ENCODE assay signal across 1 cellular context in genomic region chr16:52552643-52553042, GRCh38.
A peak's percentile ranks its signal among the peaks of the same experiment; 100 is the strongest.
TF ChIP-seq lines count a peak whose summit lies in the region.

No MANE protein-coding gene starts in this region.

TF ChIP-seq in HepG2, 621 proteins besides CTCF, POLR2A, EP300 and RAD21:
- TF ChIP-seq ZNF574 (CRISPR knock-in tag; IDR thresholded peaks at IDR 0.05) = no peak
- TF ChIP-seq, protein P1, sequence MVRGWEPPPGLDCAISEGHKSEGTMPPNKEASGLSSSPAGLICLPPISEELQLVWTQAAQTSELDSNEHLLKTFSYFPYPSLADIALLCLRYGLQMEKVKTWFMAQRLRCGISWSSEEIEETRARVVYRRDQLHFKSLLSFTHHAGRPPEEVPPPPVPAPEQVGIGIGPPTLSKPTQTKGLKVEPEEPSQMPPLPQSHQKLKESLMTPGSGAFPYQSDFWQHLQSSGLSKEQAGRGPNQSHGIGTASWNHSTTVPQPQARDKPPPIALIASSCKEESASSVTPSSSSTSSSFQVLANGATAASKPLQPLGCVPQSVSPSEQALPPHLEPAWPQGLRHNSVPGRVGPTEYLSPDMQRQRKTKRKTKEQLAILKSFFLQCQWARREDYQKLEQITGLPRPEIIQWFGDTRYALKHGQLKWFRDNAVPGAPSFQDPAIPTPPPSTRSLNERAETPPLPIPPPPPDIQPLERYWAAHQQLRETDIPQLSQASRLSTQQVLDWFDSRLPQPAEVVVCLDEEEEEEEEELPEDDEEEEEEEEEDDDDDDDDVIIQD (CRISPR knock-in tag; IDR thresholded peaks at IDR 0.05; ENCODE audit: low read depth) = peak; percentile 72; the same call in 1 of the 2 replicates
- TF ChIP-seq GFI1 (CRISPR knock-in tag; IDR thresholded peaks at IDR 0.05; ENCODE audit: borderline replicate concordance) = peak; percentile 80
- no peak for TF ChIP-seq ZNF737 (CRISPR knock-in tag; IDR thresholded peaks at IDR 0.05; ENCODE audit: borderline replicate concordance)
- peak; percentile 11 for TF ChIP-seq TEAD3 (CRISPR knock-in tag; optimal IDR thresholded peaks at IDR 0.05; ENCODE audit: borderline replicate concordance)
- 0 out of 2 replicates have a peak, but pooled peaks have one; percentile 11 for TF ChIP-seq GATAD2A (CRISPR knock-in tag; IDR thresholded peaks at IDR 0.05)
- TF ChIP-seq ESRRA (CRISPR knock-in tag; IDR thresholded peaks at IDR 0.05; ENCODE audit: low read depth) = no peak
- no peak for TF ChIP-seq FOXA1 (IDR thresholded peaks at IDR 0.05)
- peak; percentile 22; the same call in 1 of the 2 replicates for TF ChIP-seq FOXA1 (CRISPR knock-in tag; IDR thresholded peaks at IDR 0.05)
- TF ChIP-seq ZFP36L1 (CRISPR knock-in tag; IDR thresholded peaks at IDR 0.05) = no peak
- no peak for TF ChIP-seq ZNF670 (CRISPR knock-in tag; IDR thresholded peaks at IDR 0.05; ENCODE audit: borderline replicate concordance)
- TF ChIP-seq NR2F6 (IDR thresholded peaks at IDR 0.05) = peak; percentile 40; the same call in 1 of the 2 replicates
- peak; percentile 8; the same call in 1 of the 2 replicates for TF ChIP-seq NR2F6 (CRISPR knock-in tag; IDR thresholded peaks at IDR 0.05)
- peak; percentile 67 for TF ChIP-seq FOSL2 (CRISPR knock-in tag; IDR thresholded peaks at IDR 0.05)
- TF ChIP-seq ZNF317 (CRISPR knock-in tag; IDR thresholded peaks at IDR 0.05) = no peak
- no peak for TF ChIP-seq HNF4A (CRISPR knock-in tag; IDR thresholded peaks at IDR 0.05)
- TF ChIP-seq ZNF781 (CRISPR knock-in tag; IDR thresholded peaks at IDR 0.05; ENCODE audit: borderline replicate concordance, not compliant biosample characterization) = no peak
- TF ChIP-seq SATB2 (CRISPR knock-in tag; IDR thresholded peaks at IDR 0.05) = 0 out of 2 replicates have a peak, but pooled peaks have one; percentile 44
- TF ChIP-seq HMG20A (CRISPR knock-in tag; IDR thresholded peaks at IDR 0.05; ENCODE audit: borderline replicate concordance) = peak; percentile 29; the same call in 1 of the 2 replicates
- TF ChIP-seq ZNF264 (CRISPR knock-in tag; IDR thresholded peaks at IDR 0.05) = no peak
- no peak for TF ChIP-seq NFRKB (IDR thresholded peaks at IDR 0.05)
- no peak for TF ChIP-seq ZNF790 (CRISPR knock-in tag; IDR thresholded peaks at IDR 0.05; ENCODE audit: borderline replicate concordance)
- peak in 1 of 2 experiments; percentile 35; a peak in 1 of 4 replicates for TF ChIP-seq NR2F1 (CRISPR knock-in tag; IDR thresholded peaks at IDR 0.05)
- TF ChIP-seq PHB2 (IDR thresholded peaks at IDR 0.05; ENCODE audit: partially characterized antibody) = no peak
